12 cellular contexts compared by ENCODE assay signal in genomic region chr15:34358367-34358766, GRCh38. TPM values are rescaled to one million over a fixed set of nuclear protein-coding genes. Genes with fewer than 3 reads are reported as not detected.
DNase-seq lines count a peak whose midpoint lies in the region; ATAC-seq and TF ChIP-seq lines count a peak whose summit lies in the region.
"Had no signal": no experiment of that assay in that cellular context is flagged by ENCODE, and none has a peak within 500 bp of the region (broad histone marks: within the 10 kb centered on the region; RNA-seq: fewer than 3 reads in every experiment).

No MANE protein-coding gene starts in this region.

- H3K9me3 ChIP-seq in osteoblast (ENCODE audit: low read depth, low read length) (no peaks in the 10 kb centered on the region), vagina (no peaks in the 10 kb centered on the region)

- DNase-seq in DMS53 (lab: John Stamatoyannopoulos, UW) (peak; percentile 29), DMS53 treated with DMSO at 0.1 percent for 48 hours (lab: John Stamatoyannopoulos, UW; ENCODE audit: unreplicated experiment) (no peak), NCI-H69 (lab: John Stamatoyannopoulos, UW) (peak; percentile 70), cerebellum (ENCODE audit: low spot score) (peak; percentile 51), osteoblast (ENCODE audit: insufficient read length, low spot score, missing footprints) (no peak), vagina (ENCODE audit: extremely low spot score in 2 of 2) (no peak), left lobe of liver (ENCODE audit: low spot score) (no peak)
- DNase-seq in stimulated activated CD4-positive, alpha-beta T cell treated with anti-CD3 and anti-CD28 coated beads, Interleukin-4, amount 100 ng/mL, for 4 hours, result no peak
- DNase-seq: activated CD4-positive, alpha-beta T cell treated with anti-CD3 and anti-CD28 coated beads, Interleukin-2, amount 10 ng/mL, durations not matched to agents 7 days and 5 days; NCI-H526 had no signal

- H3K27ac ChIP-seq in osteoblast (ENCODE audit: low read depth, low read length) (no peak overlapping the region), vagina (no peak overlapping the region)

- H2AFZ ChIP-seq in osteoblast (ENCODE audit: low read length), result no peak overlapping the region

- no peaks in the 10 kb centered on the region for H3K27me3 ChIP-seq in osteoblast (ENCODE audit: insufficient read depth, low read length)
- H3K27me3 ChIP-seq in vagina, result no peaks in the 10 kb centered on the region

- H3K79me2 ChIP-seq in osteoblast (ENCODE audit: insufficient read depth, low read length), result no peaks in the 10 kb centered on the region

- no peak overlapping the region for H3K4me2 ChIP-seq in osteoblast (ENCODE audit: insufficient read depth, low read length)

- TF ChIP-seq POLR2A in vagina (IDR thresholded peaks at IDR 0.05), result no peak

- H3K4me3 ChIP-seq in osteoblast (ENCODE audit: insufficient read depth, low read length) (no peak overlapping the region), vagina (no peak overlapping the region)

- no peaks in the 10 kb centered on the region for H4K20me1 ChIP-seq in osteoblast (ENCODE audit: insufficient read depth, low read length)

- TF ChIP-seq CTCF in osteoblast (IDR thresholded peaks at IDR 0.05; ENCODE audit: extremely low read depth, low read depth, low read length), result peak; percentile 29
- TF ChIP-seq CTCF in vagina (IDR thresholded peaks at IDR 0.05), result no peak

- no peaks in the 10 kb centered on the region for H3K4me1 ChIP-seq in osteoblast (ENCODE audit: insufficient read depth, low read length)
- peaks cover 7% of the 10 kb centered on the region for H3K4me1 ChIP-seq in vagina

- intact Hi-C loops in vagina (cut with DNase I), result no loop called here

- peaks cover 36% of the 10 kb centered on the region for H3K36me3 ChIP-seq in osteoblast (ENCODE audit: insufficient read depth, low read length)
- peaks cover 0 to 19% of the 10 kb centered on the region in 2 donors for H3K36me3 ChIP-seq in vagina

- ATAC-seq in left lobe of liver, result no peak
- ATAC-seq: esophagus mucosa, sciatic nerve had no signal

RNA-seq across cellular contexts. Expression of gene LPCAT4, which starts 8.6 kb away (rescaled TPM):
- 26.2 TPM for total RNA-seq in cerebellum
- total RNA-seq in osteoblast, result 11.9 and 13.8 TPM in 2 replicates
- total RNA-seq in vagina, result 47.4 TPM
- 4.0 TPM for total RNA-seq in left lobe of liver

RNA-seq across cellular contexts. Expression of gene NUTM1, which starts 15.3 kb away (rescaled TPM):
- total RNA-seq in cerebellum (not detected), osteoblast (under 0.01 TPM in 1 of 2 replicates, not detected in the other), vagina (not detected), left lobe of liver (not detected)
- total RNA-seq: activated CD4-positive, alpha-beta T cell treated with anti-CD3 and anti-CD28 coated beads, Interleukin-2, amount 10 ng/mL, durations not matched to agents 7 days and 5 days; esophagus mucosa; sciatic nerve had no signal

RNA-seq across cellular contexts. Expression of gene NOP10, which starts 15.4 kb away (rescaled TPM):
- total RNA-seq in cerebellum, result 61.4 TPM
- 193 and 216 TPM in 2 replicates for total RNA-seq in osteoblast
- 150 TPM for total RNA-seq in vagina
- 56.4 TPM for total RNA-seq in left lobe of liver

RNA-seq across cellular contexts. Expression of gene SLC12A6, which starts 20.8 kb away (rescaled TPM):
- total RNA-seq in cerebellum (46.1 TPM), osteoblast (39.2 and 40.9 TPM in 2 replicates), vagina (73.4 TPM), left lobe of liver (7.0 TPM)

Comparison
In these comparisons a context has a peak if more than half of its experiments do, and no peak if none do; other contexts are left out.
1. DNase-seq: peak in DMS53 (single experiment), NCI-H69 (single experiment) and cerebellum (single experiment); none in DMS53 treated with DMSO at 0.1 percent for 48 hours (single experiment), osteoblast (single experiment), vagina (0 of 2), left lobe of liver (single experiment) and stimulated activated CD4-positive, alpha-beta T cell treated with anti-CD3 and anti-CD28 coated beads, Interleukin-4, amount 100 ng/mL, for 4 hours (0 of 2).